ENCODE assay signal across 1 cellular context in the genomic region with DNA sequence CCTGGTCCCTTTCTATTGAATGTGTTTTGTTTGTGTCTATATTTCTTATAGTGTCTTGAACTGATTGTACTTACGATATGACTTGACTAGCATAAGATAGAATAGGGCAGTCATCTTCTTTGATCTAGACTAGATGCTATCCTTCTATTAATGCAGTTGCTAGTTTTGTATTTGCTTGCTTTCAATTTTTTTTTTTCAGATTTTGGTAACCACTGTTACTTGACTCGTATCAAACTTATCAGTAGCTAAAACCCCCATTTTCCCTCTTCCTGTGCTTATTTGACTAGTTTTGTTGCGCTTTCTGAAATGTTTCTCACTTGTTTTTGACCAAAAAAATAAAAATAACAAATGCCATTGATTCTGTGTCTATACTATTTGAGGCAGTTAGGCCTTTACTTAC.
TF ChIP-seq lines count a peak whose summit lies in the region.

No MANE protein-coding gene starts in this region.

TF ChIP-seq in GM23338, 12 proteins besides CTCF, POLR2A, EP300 and RAD21 (continued from another document):
- TF ChIP-seq, protein P1, sequence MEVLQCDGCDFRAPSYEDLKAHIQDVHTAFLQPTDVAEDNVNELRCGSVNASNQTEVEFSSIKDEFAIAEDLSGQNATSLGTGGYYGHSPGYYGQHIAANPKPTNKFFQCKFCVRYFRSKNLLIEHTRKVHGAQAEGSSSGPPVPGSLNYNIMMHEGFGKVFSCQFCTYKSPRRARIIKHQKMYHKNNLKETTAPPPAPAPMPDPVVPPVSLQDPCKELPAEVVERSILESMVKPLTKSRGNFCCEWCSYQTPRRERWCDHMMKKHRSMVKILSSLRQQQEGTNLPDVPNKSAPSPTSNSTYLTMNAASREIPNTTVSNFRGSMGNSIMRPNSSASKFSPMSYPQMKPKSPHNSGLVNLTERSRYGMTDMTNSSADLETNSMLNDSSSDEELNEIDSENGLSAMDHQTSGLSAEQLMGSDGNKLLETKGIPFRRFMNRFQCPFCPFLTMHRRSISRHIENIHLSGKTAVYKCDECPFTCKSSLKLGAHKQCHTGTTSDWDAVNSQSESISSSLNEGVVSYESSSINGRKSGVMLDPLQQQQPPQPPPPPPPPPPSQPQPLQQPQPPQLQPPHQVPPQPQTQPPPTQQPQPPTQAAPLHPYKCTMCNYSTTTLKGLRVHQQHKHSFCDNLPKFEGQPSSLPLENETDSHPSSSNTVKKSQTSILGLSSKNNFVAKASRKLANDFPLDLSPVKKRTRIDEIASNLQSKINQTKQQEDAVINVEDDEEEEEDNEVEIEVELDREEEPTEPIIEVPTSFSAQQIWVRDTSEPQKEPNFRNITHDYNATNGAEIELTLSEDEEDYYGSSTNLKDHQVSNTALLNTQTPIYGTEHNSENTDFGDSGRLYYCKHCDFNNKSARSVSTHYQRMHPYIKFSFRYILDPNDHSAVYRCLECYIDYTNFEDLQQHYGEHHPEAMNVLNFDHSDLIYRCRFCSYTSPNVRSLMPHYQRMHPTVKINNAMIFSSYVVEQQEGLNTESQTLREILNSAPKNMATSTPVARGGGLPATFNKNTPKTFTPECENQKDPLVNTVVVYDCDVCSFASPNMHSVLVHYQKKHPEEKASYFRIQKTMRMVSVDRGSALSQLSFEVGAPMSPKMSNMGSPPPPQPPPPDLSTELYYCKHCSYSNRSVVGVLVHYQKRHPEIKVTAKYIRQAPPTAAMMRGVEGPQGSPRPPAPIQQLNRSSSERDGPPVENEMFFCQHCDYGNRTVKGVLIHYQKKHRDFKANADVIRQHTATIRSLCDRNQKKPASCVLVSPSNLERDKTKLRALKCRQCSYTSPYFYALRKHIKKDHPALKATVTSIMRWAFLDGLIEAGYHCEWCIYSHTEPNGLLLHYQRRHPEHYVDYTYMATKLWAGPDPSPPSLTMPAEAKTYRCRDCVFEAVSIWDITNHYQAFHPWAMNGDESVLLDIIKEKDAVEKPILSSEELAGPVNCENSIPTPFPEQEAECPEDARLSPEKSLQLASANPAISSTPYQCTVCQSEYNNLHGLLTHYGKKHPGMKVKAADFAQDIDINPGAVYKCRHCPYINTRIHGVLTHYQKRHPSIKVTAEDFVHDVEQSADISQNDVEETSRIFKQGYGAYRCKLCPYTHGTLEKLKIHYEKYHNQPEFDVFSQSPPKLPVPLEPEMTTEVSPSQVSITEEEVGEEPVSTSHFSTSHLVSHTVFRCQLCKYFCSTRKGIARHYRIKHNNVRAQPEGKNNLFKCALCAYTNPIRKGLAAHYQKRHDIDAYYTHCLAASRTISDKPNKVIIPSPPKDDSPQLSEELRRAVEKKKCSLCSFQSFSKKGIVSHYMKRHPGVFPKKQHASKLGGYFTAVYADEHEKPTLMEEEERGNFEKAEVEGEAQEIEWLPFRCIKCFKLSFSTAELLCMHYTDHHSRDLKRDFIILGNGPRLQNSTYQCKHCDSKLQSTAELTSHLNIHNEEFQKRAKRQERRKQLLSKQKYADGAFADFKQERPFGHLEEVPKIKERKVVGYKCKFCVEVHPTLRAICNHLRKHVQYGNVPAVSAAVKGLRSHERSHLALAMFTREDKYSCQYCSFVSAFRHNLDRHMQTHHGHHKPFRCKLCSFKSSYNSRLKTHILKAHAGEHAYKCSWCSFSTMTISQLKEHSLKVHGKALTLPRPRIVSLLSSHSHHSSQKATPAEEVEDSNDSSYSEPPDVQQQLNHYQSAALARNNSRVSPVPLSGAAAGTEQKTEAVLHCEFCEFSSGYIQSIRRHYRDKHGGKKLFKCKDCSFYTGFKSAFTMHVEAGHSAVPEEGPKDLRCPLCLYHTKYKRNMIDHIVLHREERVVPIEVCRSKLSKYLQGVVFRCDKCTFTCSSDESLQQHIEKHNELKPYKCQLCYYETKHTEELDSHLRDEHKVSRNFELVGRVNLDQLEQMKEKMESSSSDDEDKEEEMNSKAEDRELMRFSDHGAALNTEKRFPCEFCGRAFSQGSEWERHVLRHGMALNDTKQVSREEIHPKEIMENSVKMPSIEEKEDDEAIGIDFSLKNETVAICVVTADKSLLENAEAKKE (CRISPR knock-in tag; IDR thresholded peaks at IDR 0.05): no peak
- TF ChIP-seq POLR2AphosphoS5 (IDR thresholded peaks at IDR 0.05; ENCODE audit: low read depth): no peak
- no peak for TF ChIP-seq REST (IDR thresholded peaks at IDR 0.05; ENCODE audit: unreplicated experiment)
- no peak for TF ChIP-seq CREB1 (CRISPR knock-in tag; IDR thresholded peaks at IDR 0.05; ENCODE audit: low read depth)
- no peak for TF ChIP-seq EZH2 (IDR thresholded peaks at IDR 0.05; ENCODE audit: low read depth, unreplicated experiment)
